ENCODE assay signal across 8 cellular contexts in genomic region chr6:113630738-113631535, GRCh38.
DNase-seq lines count a peak whose midpoint lies in the region; ATAC-seq and TF ChIP-seq lines count a peak whose summit lies in the region.

No MANE protein-coding gene starts in this region.

- H3K4me3 Mint-ChIP-seq in T-cell = peak overlapping the region; percentile 28 to 57 (median 31)

- H3K27me3 Mint-ChIP-seq in T-cell = peaks cover 0 to 3% of the 10 kb centered on the region in 2 donors

- no peaks in the 10 kb centered on the region for H3K9me3 Mint-ChIP-seq in T-cell

- TF ChIP-seq CTCF in AG04449 (IDR thresholded peaks at IDR 0.05; ENCODE audit: insufficient read depth, low read length, missing control alignments) (no peak), fibroblast of mammary gland (conservative IDR thresholded peaks at IDR 0.05; ENCODE audit: control insufficient read depth, insufficient read depth, low read depth, low read length) (no peak)

- H3K4me3 ChIP-seq in AG04449 (ENCODE audit: low read depth, low read length) = no peak overlapping the region
- no peak overlapping the region for H3K4me3 ChIP-seq in fibroblast of mammary gland (ENCODE audit: control insufficient read depth, low read depth, low read length)

- CTCF ChIA-PET in AG04449 (lab: Yijun Ruan, JAX) = interaction anchor here (1.0 to 2.3 kb wide), 4 partner anchors 10 to 228 kb away, joined by 3 to 6 read pairs (median 4); no protein-coding TSS in a partner anchor
- CTCF ChIA-PET in T-cell (lab: Charles Lee) = no interaction called here

- ATAC-seq in GM18870 (IDR thresholded peaks at IDR 0.05; ENCODE audit: unreplicated experiment) (peak; percentile 53), HG03064 (IDR thresholded peaks at IDR 0.05; ENCODE audit: low read depth, unreplicated experiment) (peak; percentile 51), T-cell (replicated peaks in 1 of 4) (peak in 2 of 4 experiments; percentile 48 to 85)

- H3K27ac Mint-ChIP-seq in T-cell = no peak overlapping the region

- POLR2A ChIA-PET in AG04449 (lab: Yijun Ruan, JAX) = interaction anchor here (0.6 kb wide), 1 partner anchor 224 kb away, joined by 4 read pairs; no protein-coding TSS in a partner anchor
- POLR2A ChIA-PET in T-cell (lab: Charles Lee) = interaction anchor here in 1 of 2 donors (0.7 kb wide), 1 partner anchor 25 kb away, joined by 4 read pairs; no protein-coding TSS in a partner anchor

- no peaks in the 10 kb centered on the region for H3K36me3 Mint-ChIP-seq in T-cell

- DNase-seq in AG04449 (ENCODE audit: low read depth, low spot score) = peak; percentile 62
- DNase-seq in T-cell = peak in 7 of 34 experiments; percentile 0 to 26 (median 2)
- peak; percentile 43 for DNase-seq in fibroblast of mammary gland (ENCODE audit: low read depth)
- DNase-seq in renal cortical epithelial cell (ENCODE audit: low read depth) = peak; percentile 92
- DNase-seq in islet precursor cell = no peak
- no peak for DNase-seq in inferior parietal cortex (ENCODE audit: extremely low spot score)

- peaks cover 5 to 25% (median 18%) of the 10 kb centered on the region in 3 donors for H3K4me1 Mint-ChIP-seq in T-cell

Comparison
In these comparisons a context has a peak if more than half of its experiments do, and no peak if none do; other contexts are left out.
1. DNase-seq: peak in AG04449 (single experiment), fibroblast of mammary gland (single experiment) and renal cortical epithelial cell (single experiment); none in islet precursor cell (single experiment) and inferior parietal cortex (single experiment).